In the genomic region with DNA sequence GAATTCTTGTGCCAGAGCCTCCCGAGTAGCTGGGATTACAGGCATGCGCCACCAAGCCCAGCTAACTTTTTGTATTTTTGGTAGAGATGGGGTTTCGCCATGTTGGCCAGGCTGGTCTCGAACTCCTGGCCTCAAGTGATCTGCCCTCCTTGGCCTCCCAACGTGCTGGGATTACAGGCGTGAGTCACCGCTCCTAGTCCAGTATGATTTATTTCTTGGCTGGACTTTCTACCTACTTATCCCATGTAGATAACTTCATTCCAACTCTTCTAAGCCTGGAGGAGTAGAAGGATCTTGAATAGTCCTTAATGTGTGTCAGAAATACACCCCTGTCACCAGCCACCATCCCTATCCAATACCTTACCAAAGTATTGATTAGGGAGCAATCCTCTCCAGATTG, we compare ENCODE assay signal across 1 cellular context.
TF ChIP-seq lines count a peak whose summit lies in the region.

No MANE protein-coding gene starts in this region.

TF ChIP-seq in K562, 482 proteins besides CTCF, POLR2A, EP300 and RAD21:
- peak; percentile 30 for TF ChIP-seq MEIS2 (IDR thresholded peaks at IDR 0.05; ENCODE audit: partially characterized antibody)
TF ChIP-seq in K562: peak in this region for 1; not testable (repeated sequence) for 481.
